8 cellular contexts compared by ENCODE assay signal in the genomic region with DNA sequence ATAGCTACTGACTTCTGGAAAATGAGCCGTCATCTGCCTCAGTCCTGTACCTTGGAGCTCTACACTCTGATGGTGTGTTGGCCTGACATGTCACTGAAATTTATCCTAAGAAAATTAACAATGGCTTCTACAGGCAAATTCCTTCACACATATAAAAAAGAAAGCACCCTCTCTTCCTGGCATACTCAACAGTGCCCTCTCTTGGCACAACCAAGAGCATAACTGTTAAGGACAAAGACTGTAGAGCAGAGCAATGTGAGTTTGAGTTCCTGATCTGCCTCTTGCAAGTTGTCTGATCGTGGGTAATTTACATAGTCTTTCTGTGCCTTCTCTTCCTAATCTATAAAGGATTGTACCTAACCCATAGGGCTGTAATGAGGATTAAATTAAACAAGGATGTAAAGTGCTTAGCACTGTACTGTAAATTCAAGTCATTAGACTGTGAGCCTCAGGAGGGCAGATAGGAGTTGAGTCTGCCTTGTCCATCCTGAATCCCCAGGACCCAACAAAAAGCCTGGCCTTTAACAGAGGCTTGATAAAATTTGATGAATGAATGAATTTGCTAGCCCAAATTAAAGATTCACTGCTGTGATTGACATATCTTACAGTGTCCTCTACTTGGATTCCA.
A peak's percentile ranks its signal among the peaks of the same experiment; 100 is the strongest.
DNase-seq lines count a peak whose midpoint lies in the region; ATAC-seq and TF ChIP-seq lines count a peak whose summit lies in the region.

No MANE protein-coding gene starts in this region.

- CTCF ChIA-PET in activated CD8-positive, alpha-beta T cell treated with anti-CD3 and anti-CD28 coated beads for 36 hours (lab: Charles Lee) = interaction anchor here (0.6 to 3.6 kb wide), 22 partner anchors 10 to 379 kb away, joined by 3 to 25 read pairs (median 4); partner anchors contain the start of gene RUNX3

- no peak overlapping the region for H3K4me2 ChIP-seq in DND-41 (ENCODE audit: insufficient read depth, low read length)

- no peak overlapping the region for H3K4me3 ChIP-seq in DND-41 (ENCODE audit: low read depth in 1 of 2, low read length in 2 of 2)

- no peaks in the 10 kb centered on the region for H3K36me3 Mint-ChIP-seq in activated CD8-positive, alpha-beta T cell treated with anti-CD3 and anti-CD28 coated beads for 36 hours (ENCODE audit: low read depth)

- H3K79me2 ChIP-seq in DND-41 (ENCODE audit: insufficient read depth, low read length) = no peaks in the 10 kb centered on the region

- POLR2A ChIA-PET in activated CD8-positive, alpha-beta T cell treated with anti-CD3 and anti-CD28 coated beads for 36 hours (lab: Charles Lee) = interaction anchor here (1.0 kb wide), 1 partner anchor 83 kb away, joined by 3 read pairs; the partner anchor contains the start of gene SYF2

- no peaks in the 10 kb centered on the region for H3K4me1 ChIP-seq in DND-41 (ENCODE audit: insufficient read depth, low read length)

- no peak overlapping the region for H3K27ac ChIP-seq in DND-41 (ENCODE audit: low read length)

- no peak overlapping the region for H3K27ac Mint-ChIP-seq in activated CD8-positive, alpha-beta T cell treated with anti-CD3 and anti-CD28 coated beads for 36 hours

- peaks cover 14% of the 10 kb centered on the region for H3K27me3 ChIP-seq in DND-41 (ENCODE audit: insufficient read depth, low read length, poor library complexity)

- ATAC-seq in DND-41 (ENCODE audit: insufficient read depth, low read depth) = 0 out of 3 replicates have a peak, but pooled peaks have one; percentile 35
- peak; percentile 83 for ATAC-seq in activated CD8-positive, alpha-beta T cell treated with anti-CD3 and anti-CD28 coated beads for 36 hours
- no peak for ATAC-seq in GM21529 (IDR thresholded peaks at IDR 0.05; ENCODE audit: unreplicated experiment)
- no peak for ATAC-seq in GM21360 (IDR thresholded peaks at IDR 0.05; ENCODE audit: unreplicated experiment)
- no peak for ATAC-seq in GM19463 (IDR thresholded peaks at IDR 0.05; ENCODE audit: unreplicated experiment)

- H3K27me3 Mint-ChIP-seq in activated CD8-positive, alpha-beta T cell treated with anti-CD3 and anti-CD28 coated beads for 36 hours = peaks cover 16% of the 10 kb centered on the region

- no peak overlapping the region for H3K9ac ChIP-seq in DND-41 (ENCODE audit: low read depth, low read length)

- H2AFZ ChIP-seq in DND-41 (ENCODE audit: low read depth, low read length) = no peak overlapping the region

- in situ Hi-C loops in KBM-7 (cut with MboI; ENCODE audit: low pct_unique_long_range_greater_than_20kb, low sequenced_read_pairs) = no loop called here

- H3K4me1 Mint-ChIP-seq in activated CD8-positive, alpha-beta T cell treated with anti-CD3 and anti-CD28 coated beads for 36 hours (ENCODE audit: low read depth) = peaks cover 4% of the 10 kb centered on the region

- peak; percentile 24 for DNase-seq in DND-41
- peak; percentile 70 for DNase-seq in KBM-7
- peak; percentile 56 for DNase-seq in activated CD8-positive, alpha-beta T cell treated with anti-CD3 and anti-CD28 coated beads for 36 hours
- DNase-seq in left kidney (ENCODE audit: low read depth, low spot score) = peak; percentile 23
- DNase-seq in NCI-H1417 (lab: John Stamatoyannopoulos, UW) = no peak

- no peaks in the 10 kb centered on the region for H4K20me1 ChIP-seq in DND-41 (ENCODE audit: insufficient read depth, low read length)

- no peaks in the 10 kb centered on the region for H3K36me3 ChIP-seq in DND-41 (ENCODE audit: insufficient read depth, low read length)

- no peaks in the 10 kb centered on the region for H3K9me3 Mint-ChIP-seq in activated CD8-positive, alpha-beta T cell treated with anti-CD3 and anti-CD28 coated beads for 36 hours

- intact Hi-C loops in activated CD8-positive, alpha-beta T cell treated with anti-CD3 and anti-CD28 coated beads for 36 hours (cut with micrococcal nuclease) = no loop called here

- peak; percentile 57 for TF ChIP-seq CTCF in DND-41 (IDR thresholded peaks at IDR 0.05; ENCODE audit: borderline replicate concordance, extremely low read depth, low read length, poor library complexity, severe bottlenecking)
- TF ChIP-seq CTCF in activated CD8-positive, alpha-beta T cell treated with anti-CD3 and anti-CD28 coated beads for 36 hours (IDR thresholded peaks at IDR 0.05) = peak; percentile 69

- H3K4me3 Mint-ChIP-seq in activated CD8-positive, alpha-beta T cell treated with anti-CD3 and anti-CD28 coated beads for 36 hours = no peak overlapping the region

- no peaks in the 10 kb centered on the region for H3K9me3 ChIP-seq in DND-41 (ENCODE audit: insufficient read depth, low read length, severe bottlenecking)

Comparison
In these comparisons a context has a peak if more than half of its experiments do, and no peak if none do; other contexts are left out.
1. ATAC-seq: peak in DND-41 (single experiment) and activated CD8-positive, alpha-beta T cell treated with anti-CD3 and anti-CD28 coated beads for 36 hours (single experiment); none in GM21529 (single experiment), GM21360 (single experiment) and GM19463 (single experiment).
2. DNase-seq: peak in DND-41 (single experiment), KBM-7 (single experiment), activated CD8-positive, alpha-beta T cell treated with anti-CD3 and anti-CD28 coated beads for 36 hours (single experiment) and left kidney (single experiment); none in NCI-H1417 (0 of 3).